11 cellular contexts compared by ENCODE assay signal in genomic region chr5:143509758-143510221, GRCh38.
DNase-seq lines count a peak whose midpoint lies in the region; ATAC-seq and TF ChIP-seq lines count a peak whose summit lies in the region.
"Had no signal": no experiment of that assay in that cellular context is flagged by ENCODE, and none has a peak within 500 bp of the region (broad histone marks: within the 10 kb centered on the region; RNA-seq: fewer than 3 reads in every experiment).

No MANE protein-coding gene starts in this region.

- ATAC-seq in GM19328 (IDR thresholded peaks at IDR 0.05; ENCODE audit: unreplicated experiment) (peak; percentile 73), HG02642 (IDR thresholded peaks at IDR 0.05; ENCODE audit: poor library complexity, unreplicated experiment) (peak; percentile 92), HG03439 (IDR thresholded peaks at IDR 0.05; ENCODE audit: unreplicated experiment) (peak; percentile 90)
- ATAC-seq: sciatic nerve had no signal

- CTCF ChIA-PET in activated naive CD4-positive, alpha-beta T cell treated with anti-CD3 and anti-CD28 coated beads, Interleukin-2, amount 10 ng/mL, durations not matched to agents 7 days and 5 days (lab: Charles Lee): no interaction called here

- in situ Hi-C loops in GM13976 (cut with MboI; ENCODE audit: low sequenced_read_pairs, unreplicated experiment): no loop called here

- no peaks in the 10 kb centered on the region for H3K9me3 Mint-ChIP-seq in activated naive CD4-positive, alpha-beta T cell treated with anti-CD3 and anti-CD28 coated beads, Interleukin-2, amount 10 ng/mL, durations not matched to agents 7 days and 5 days

- DNase-seq in GM13976 (ENCODE audit: low spot score) (peak; percentile 33), OCI-M1 (lab: John Stamatoyannopoulos, UW) (no peak), D341Med (ENCODE audit: low spot score) (no peak), NCI-H1930 (lab: John Stamatoyannopoulos, UW) (no peak)
- no peak for DNase-seq in activated naive CD4-positive, alpha-beta T cell treated with anti-CD3 and anti-CD28 coated beads, Interleukin-2, amount 10 ng/mL, durations not matched to agents 7 days and 5 days
- DNase-seq: NCI-H1092, uterus had no signal

- H3K27ac Mint-ChIP-seq in activated naive CD4-positive, alpha-beta T cell treated with anti-CD3 and anti-CD28 coated beads, Interleukin-2, amount 10 ng/mL, durations not matched to agents 7 days and 5 days: no peak overlapping the region

- H3K4me1 Mint-ChIP-seq in activated naive CD4-positive, alpha-beta T cell treated with anti-CD3 and anti-CD28 coated beads, Interleukin-2, amount 10 ng/mL, durations not matched to agents 7 days and 5 days: no peaks in the 10 kb centered on the region

- H3K27me3 Mint-ChIP-seq in activated naive CD4-positive, alpha-beta T cell treated with anti-CD3 and anti-CD28 coated beads, Interleukin-2, amount 10 ng/mL, durations not matched to agents 7 days and 5 days: no peaks in the 10 kb centered on the region

- H3K4me3 Mint-ChIP-seq in activated naive CD4-positive, alpha-beta T cell treated with anti-CD3 and anti-CD28 coated beads, Interleukin-2, amount 10 ng/mL, durations not matched to agents 7 days and 5 days: no peak overlapping the region

- TF ChIP-seq CTCF in GM13976 (IDR thresholded peaks at IDR 0.05; ENCODE audit: borderline replicate concordance, control extremely low read depth, extremely low read depth, insufficient read depth, missing control alignments): no peak

- H3K36me3 Mint-ChIP-seq in activated naive CD4-positive, alpha-beta T cell treated with anti-CD3 and anti-CD28 coated beads, Interleukin-2, amount 10 ng/mL, durations not matched to agents 7 days and 5 days: no peaks in the 10 kb centered on the region
